15 cellular contexts compared by ENCODE assay signal in the genomic region with DNA sequence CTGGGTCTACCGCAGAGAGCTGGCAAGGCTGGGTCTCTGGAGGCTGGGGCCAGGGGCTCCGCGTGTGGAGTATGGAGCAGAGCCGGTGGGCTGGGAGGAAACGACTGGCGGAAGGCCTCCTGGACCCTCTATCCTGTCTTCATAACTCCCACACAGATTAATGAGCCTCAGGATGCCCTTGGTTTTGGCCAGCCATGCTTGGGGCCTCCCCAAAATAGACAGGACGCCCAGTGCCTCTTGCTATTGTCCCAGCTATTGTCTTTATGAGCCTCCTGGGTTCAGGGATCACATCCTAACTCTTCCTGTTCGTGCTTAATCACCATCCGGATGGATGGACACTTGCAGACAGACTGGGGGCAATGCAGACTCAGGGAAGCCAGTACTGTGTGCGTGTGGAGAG.
"Had no signal": no experiment of that assay in that cellular context is flagged by ENCODE, and none has a peak within 500 bp of the region (broad histone marks: within the 10 kb centered on the region; RNA-seq: fewer than 3 reads in every experiment).

No MANE protein-coding gene starts in this region.

- H3K4me1 Mint-ChIP-seq: activated CD4-positive, alpha-beta T cell treated with anti-CD3 and anti-CD28 coated beads, Interleukin-2, amount 10 ng/mL, durations not matched to agents 24 days and 14 days; activated naive CD8-positive, alpha-beta T cell treated with anti-CD3 and anti-CD28 coated beads, Interleukin-2, amount 10 ng/mL, durations not matched to agents 7 days and 5 days; stimulated activated memory B cell treated with anti-CD40 and anti-IgM and Interleukin-4, amounts not matched to agents 10 μg/mL and 1 μg/mL and 100 μg/mL, for 72 hours had no signal

- H3K4me3 Mint-ChIP-seq: activated CD4-positive, alpha-beta T cell treated with anti-CD3 and anti-CD28 coated beads, Interleukin-2, amount 10 ng/mL, durations not matched to agents 24 days and 14 days; activated CD8-positive, alpha-beta T cell treated with anti-CD3 and anti-CD28 coated beads, Interleukin-2, amount 10 ng/mL, durations not matched to agents 7 days and 5 days; activated naive CD8-positive, alpha-beta T cell treated with anti-CD3 and anti-CD28 coated beads, Interleukin-2, amount 10 ng/mL, durations not matched to agents 7 days and 5 days; activated T-cell treated with anti-CD3 and anti-CD28 coated beads, Interleukin-2, amount 50 U/mL, for 24 hours; brain; stimulated activated memory B cell treated with anti-CD40 and anti-IgM and Interleukin-4, amounts not matched to agents 10 μg/mL and 1 μg/mL and 100 μg/mL, for 72 hours; type B pancreatic cell had no signal

- H3K9me3 ChIP-seq: gastrocnemius medialis, pancreas, sigmoid colon, spleen, testis had no signal

- H3K27me3 Mint-ChIP-seq: activated CD4-positive, alpha-beta T cell treated with anti-CD3 and anti-CD28 coated beads, Interleukin-2, amount 10 ng/mL, durations not matched to agents 24 days and 14 days; activated naive CD8-positive, alpha-beta T cell treated with anti-CD3 and anti-CD28 coated beads, Interleukin-2, amount 10 ng/mL, durations not matched to agents 7 days and 5 days; brain; stimulated activated memory B cell treated with anti-CD40 and anti-IgM and Interleukin-4, amounts not matched to agents 10 μg/mL and 1 μg/mL and 100 μg/mL, for 72 hours had no signal

- H3K27ac ChIP-seq: pancreas, sigmoid colon, spleen, testis had no signal

- H3K9me3 Mint-ChIP-seq: activated CD4-positive, alpha-beta T cell treated with anti-CD3 and anti-CD28 coated beads, Interleukin-2, amount 10 ng/mL, durations not matched to agents 24 days and 14 days; activated naive CD8-positive, alpha-beta T cell treated with anti-CD3 and anti-CD28 coated beads, Interleukin-2, amount 10 ng/mL, durations not matched to agents 7 days and 5 days; activated T-cell treated with anti-CD3 and anti-CD28 coated beads, Interleukin-2, amount 50 U/mL, for 24 hours; activated T-helper 2 cell treated with anti-CD3 and anti-CD28 coated beads, Interferon-gamma antibody, Interleukin-2, Interleukin-4, amounts not matched to agents 10 μg/mL and 5 μg/mL and 100 μg/mL, durations not matched to agents 14 hours and 24 hours and 36 hours; stimulated activated memory B cell treated with anti-CD40 and anti-IgM and Interleukin-4, amounts not matched to agents 10 μg/mL and 1 μg/mL and 100 μg/mL, for 72 hours; type B pancreatic cell had no signal

- H3K27me3 ChIP-seq: gastrocnemius medialis, pancreas, sigmoid colon, spleen, testis had no signal

- H3K27ac Mint-ChIP-seq: activated CD4-positive, alpha-beta T cell treated with anti-CD3 and anti-CD28 coated beads, Interleukin-2, amount 10 ng/mL, durations not matched to agents 24 days and 14 days; activated CD8-positive, alpha-beta T cell treated with anti-CD3 and anti-CD28 coated beads, Interleukin-2, amount 10 ng/mL, durations not matched to agents 7 days and 5 days; activated naive CD8-positive, alpha-beta T cell treated with anti-CD3 and anti-CD28 coated beads, Interleukin-2, amount 10 ng/mL, durations not matched to agents 7 days and 5 days; activated T-cell treated with anti-CD3 and anti-CD28 coated beads, Interleukin-2, amount 50 U/mL, for 24 hours; activated T-helper 2 cell treated with anti-CD3 and anti-CD28 coated beads, Interferon-gamma antibody, Interleukin-2, Interleukin-4, amounts not matched to agents 10 μg/mL and 5 μg/mL and 100 μg/mL, durations not matched to agents 14 hours and 24 hours and 36 hours; stimulated activated memory B cell treated with anti-CD40 and anti-IgM and Interleukin-4, amounts not matched to agents 10 μg/mL and 1 μg/mL and 100 μg/mL, for 72 hours; type B pancreatic cell had no signal

- H3K36me3 Mint-ChIP-seq: activated naive CD8-positive, alpha-beta T cell treated with anti-CD3 and anti-CD28 coated beads, Interleukin-2, amount 10 ng/mL, durations not matched to agents 7 days and 5 days; brain; stimulated activated memory B cell treated with anti-CD40 and anti-IgM and Interleukin-4, amounts not matched to agents 10 μg/mL and 1 μg/mL and 100 μg/mL, for 72 hours; type B pancreatic cell had no signal

- H3K36me3 ChIP-seq: gastrocnemius medialis, pancreas, sigmoid colon, spleen had no signal

- DNase-seq: central memory CD4-positive, alpha-beta T cell had no signal

- H3K4me1 ChIP-seq: pancreas had no signal

- H3K4me3 ChIP-seq: gastrocnemius medialis, lung, pancreas, sigmoid colon, spleen, testis had no signal
